Comparison of ENCODE assay signal across 1 cellular context in the genomic region with DNA sequence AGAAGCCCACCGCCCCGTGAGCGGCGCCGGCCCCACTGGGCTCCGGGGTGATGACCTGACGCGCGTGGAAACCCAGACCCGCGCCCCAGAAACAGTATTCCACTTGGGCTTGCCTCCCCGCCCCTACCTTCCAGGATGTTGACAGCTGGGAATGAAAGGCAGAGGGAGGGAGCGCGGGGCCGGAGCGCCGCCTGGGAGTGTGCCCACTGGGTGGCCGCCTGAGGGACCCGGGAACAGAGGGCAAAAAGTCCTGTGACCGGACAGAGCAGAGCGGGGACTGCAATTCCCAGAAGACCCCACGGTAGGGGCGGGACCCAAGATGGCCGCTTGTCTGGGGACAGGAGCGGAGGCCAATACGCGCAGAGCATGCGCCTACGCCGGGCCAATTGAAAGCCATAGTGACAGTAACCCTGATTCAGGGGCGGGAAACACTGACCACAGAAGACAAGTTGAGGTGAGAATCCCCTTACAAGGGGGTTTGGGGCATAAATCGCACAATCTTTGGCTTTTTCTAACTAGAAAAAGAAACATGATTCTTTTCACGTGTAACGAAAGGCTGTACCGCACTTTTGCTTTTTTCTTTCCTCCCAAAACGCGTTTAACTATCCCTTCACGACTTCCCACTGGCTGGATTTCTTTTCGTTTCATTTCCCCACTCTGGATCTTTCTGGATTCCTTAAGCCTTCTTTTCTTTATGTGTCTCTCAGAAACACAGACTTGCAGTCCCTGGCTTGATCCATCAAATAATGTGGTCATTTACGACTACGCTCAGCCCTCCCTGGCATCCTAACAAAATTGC.
TF ChIP-seq lines count a peak whose summit lies in the region.

A gene (minus strand): TSS at position 279 of the 799 bp plus-strand sequence.

TF ChIP-seq in GM23338, 12 proteins besides CTCF, POLR2A, EP300 and RAD21 (continued from another document):
- TF ChIP-seq, protein P1, sequence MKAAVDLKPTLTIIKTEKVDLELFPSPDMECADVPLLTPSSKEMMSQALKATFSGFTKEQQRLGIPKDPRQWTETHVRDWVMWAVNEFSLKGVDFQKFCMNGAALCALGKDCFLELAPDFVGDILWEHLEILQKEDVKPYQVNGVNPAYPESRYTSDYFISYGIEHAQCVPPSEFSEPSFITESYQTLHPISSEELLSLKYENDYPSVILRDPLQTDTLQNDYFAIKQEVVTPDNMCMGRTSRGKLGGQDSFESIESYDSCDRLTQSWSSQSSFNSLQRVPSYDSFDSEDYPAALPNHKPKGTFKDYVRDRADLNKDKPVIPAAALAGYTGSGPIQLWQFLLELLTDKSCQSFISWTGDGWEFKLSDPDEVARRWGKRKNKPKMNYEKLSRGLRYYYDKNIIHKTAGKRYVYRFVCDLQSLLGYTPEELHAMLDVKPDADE (IDR thresholded peaks at IDR 0.05): peak; percentile 84
- TF ChIP-seq, protein P2, sequence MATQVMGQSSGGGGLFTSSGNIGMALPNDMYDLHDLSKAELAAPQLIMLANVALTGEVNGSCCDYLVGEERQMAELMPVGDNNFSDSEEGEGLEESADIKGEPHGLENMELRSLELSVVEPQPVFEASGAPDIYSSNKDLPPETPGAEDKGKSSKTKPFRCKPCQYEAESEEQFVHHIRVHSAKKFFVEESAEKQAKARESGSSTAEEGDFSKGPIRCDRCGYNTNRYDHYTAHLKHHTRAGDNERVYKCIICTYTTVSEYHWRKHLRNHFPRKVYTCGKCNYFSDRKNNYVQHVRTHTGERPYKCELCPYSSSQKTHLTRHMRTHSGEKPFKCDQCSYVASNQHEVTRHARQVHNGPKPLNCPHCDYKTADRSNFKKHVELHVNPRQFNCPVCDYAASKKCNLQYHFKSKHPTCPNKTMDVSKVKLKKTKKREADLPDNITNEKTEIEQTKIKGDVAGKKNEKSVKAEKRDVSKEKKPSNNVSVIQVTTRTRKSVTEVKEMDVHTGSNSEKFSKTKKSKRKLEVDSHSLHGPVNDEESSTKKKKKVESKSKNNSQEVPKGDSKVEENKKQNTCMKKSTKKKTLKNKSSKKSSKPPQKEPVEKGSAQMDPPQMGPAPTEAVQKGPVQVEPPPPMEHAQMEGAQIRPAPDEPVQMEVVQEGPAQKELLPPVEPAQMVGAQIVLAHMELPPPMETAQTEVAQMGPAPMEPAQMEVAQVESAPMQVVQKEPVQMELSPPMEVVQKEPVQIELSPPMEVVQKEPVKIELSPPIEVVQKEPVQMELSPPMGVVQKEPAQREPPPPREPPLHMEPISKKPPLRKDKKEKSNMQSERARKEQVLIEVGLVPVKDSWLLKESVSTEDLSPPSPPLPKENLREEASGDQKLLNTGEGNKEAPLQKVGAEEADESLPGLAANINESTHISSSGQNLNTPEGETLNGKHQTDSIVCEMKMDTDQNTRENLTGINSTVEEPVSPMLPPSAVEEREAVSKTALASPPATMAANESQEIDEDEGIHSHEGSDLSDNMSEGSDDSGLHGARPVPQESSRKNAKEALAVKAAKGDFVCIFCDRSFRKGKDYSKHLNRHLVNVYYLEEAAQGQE (IDR thresholded peaks at IDR 0.05; ENCODE audit: unreplicated experiment): no peak
- TF ChIP-seq, protein P3, sequence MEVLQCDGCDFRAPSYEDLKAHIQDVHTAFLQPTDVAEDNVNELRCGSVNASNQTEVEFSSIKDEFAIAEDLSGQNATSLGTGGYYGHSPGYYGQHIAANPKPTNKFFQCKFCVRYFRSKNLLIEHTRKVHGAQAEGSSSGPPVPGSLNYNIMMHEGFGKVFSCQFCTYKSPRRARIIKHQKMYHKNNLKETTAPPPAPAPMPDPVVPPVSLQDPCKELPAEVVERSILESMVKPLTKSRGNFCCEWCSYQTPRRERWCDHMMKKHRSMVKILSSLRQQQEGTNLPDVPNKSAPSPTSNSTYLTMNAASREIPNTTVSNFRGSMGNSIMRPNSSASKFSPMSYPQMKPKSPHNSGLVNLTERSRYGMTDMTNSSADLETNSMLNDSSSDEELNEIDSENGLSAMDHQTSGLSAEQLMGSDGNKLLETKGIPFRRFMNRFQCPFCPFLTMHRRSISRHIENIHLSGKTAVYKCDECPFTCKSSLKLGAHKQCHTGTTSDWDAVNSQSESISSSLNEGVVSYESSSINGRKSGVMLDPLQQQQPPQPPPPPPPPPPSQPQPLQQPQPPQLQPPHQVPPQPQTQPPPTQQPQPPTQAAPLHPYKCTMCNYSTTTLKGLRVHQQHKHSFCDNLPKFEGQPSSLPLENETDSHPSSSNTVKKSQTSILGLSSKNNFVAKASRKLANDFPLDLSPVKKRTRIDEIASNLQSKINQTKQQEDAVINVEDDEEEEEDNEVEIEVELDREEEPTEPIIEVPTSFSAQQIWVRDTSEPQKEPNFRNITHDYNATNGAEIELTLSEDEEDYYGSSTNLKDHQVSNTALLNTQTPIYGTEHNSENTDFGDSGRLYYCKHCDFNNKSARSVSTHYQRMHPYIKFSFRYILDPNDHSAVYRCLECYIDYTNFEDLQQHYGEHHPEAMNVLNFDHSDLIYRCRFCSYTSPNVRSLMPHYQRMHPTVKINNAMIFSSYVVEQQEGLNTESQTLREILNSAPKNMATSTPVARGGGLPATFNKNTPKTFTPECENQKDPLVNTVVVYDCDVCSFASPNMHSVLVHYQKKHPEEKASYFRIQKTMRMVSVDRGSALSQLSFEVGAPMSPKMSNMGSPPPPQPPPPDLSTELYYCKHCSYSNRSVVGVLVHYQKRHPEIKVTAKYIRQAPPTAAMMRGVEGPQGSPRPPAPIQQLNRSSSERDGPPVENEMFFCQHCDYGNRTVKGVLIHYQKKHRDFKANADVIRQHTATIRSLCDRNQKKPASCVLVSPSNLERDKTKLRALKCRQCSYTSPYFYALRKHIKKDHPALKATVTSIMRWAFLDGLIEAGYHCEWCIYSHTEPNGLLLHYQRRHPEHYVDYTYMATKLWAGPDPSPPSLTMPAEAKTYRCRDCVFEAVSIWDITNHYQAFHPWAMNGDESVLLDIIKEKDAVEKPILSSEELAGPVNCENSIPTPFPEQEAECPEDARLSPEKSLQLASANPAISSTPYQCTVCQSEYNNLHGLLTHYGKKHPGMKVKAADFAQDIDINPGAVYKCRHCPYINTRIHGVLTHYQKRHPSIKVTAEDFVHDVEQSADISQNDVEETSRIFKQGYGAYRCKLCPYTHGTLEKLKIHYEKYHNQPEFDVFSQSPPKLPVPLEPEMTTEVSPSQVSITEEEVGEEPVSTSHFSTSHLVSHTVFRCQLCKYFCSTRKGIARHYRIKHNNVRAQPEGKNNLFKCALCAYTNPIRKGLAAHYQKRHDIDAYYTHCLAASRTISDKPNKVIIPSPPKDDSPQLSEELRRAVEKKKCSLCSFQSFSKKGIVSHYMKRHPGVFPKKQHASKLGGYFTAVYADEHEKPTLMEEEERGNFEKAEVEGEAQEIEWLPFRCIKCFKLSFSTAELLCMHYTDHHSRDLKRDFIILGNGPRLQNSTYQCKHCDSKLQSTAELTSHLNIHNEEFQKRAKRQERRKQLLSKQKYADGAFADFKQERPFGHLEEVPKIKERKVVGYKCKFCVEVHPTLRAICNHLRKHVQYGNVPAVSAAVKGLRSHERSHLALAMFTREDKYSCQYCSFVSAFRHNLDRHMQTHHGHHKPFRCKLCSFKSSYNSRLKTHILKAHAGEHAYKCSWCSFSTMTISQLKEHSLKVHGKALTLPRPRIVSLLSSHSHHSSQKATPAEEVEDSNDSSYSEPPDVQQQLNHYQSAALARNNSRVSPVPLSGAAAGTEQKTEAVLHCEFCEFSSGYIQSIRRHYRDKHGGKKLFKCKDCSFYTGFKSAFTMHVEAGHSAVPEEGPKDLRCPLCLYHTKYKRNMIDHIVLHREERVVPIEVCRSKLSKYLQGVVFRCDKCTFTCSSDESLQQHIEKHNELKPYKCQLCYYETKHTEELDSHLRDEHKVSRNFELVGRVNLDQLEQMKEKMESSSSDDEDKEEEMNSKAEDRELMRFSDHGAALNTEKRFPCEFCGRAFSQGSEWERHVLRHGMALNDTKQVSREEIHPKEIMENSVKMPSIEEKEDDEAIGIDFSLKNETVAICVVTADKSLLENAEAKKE (CRISPR knock-in tag; IDR thresholded peaks at IDR 0.05): no peak
- TF ChIP-seq STAT1 (IDR thresholded peaks at IDR 0.05; ENCODE audit: unreplicated experiment) (no peak), ZNF114 (CRISPR knock-in tag; IDR thresholded peaks at IDR 0.05) (no peak), ZNF331 (CRISPR knock-in tag; IDR thresholded peaks at IDR 0.05; ENCODE audit: low read depth) (no peak), NANOG (IDR thresholded peaks at IDR 0.05; ENCODE audit: borderline replicate concordance) (no peak), JUNB (IDR thresholded peaks at IDR 0.05; ENCODE audit: unreplicated experiment) (no peak), POLR2AphosphoS5 (IDR thresholded peaks at IDR 0.05; ENCODE audit: low read depth) (peak; percentile 52)
